ENCODE assay signal across 16 cellular contexts in genomic region chr12:5204831-5205230, GRCh38.
DNase-seq lines count a peak whose midpoint lies in the region; ATAC-seq and TF ChIP-seq lines count a peak whose summit lies in the region.
"Had no signal": no experiment of that assay in that cellular context is flagged by ENCODE, and none has a peak within 500 bp of the region (broad histone marks: within the 10 kb centered on the region; RNA-seq: fewer than 3 reads in every experiment).

No MANE protein-coding gene starts in this region.

- no peak for TF ChIP-seq CTCF in WTC11 (IDR thresholded peaks at IDR 0.05)
- no peak for TF ChIP-seq CTCF in nephron progenitor cell (IDR thresholded peaks at IDR 0.05)

- POLR2A ChIA-PET in WTC11 (lab: Charles Lee), result interaction anchor here (0.6 kb wide), 1 partner anchor 225 kb away, joined by 3 read pairs; no protein-coding TSS in a partner anchor

- no peak overlapping the region for H3K4me3 Mint-ChIP-seq in WTC11
- H3K4me3 Mint-ChIP-seq in nephron progenitor cell, result no peak overlapping the region
- H3K4me3 Mint-ChIP-seq: CD4-positive, CD25-positive, alpha-beta regulatory T cell; CD8-positive, alpha-beta T cell; GM23338 had no signal

- peaks cover 7% of the 10 kb centered on the region; the same call in 1 of the 2 replicates for H3K9me3 Mint-ChIP-seq in WTC11
- H3K9me3 Mint-ChIP-seq in nephron progenitor cell, result no peaks in the 10 kb centered on the region
- H3K9me3 Mint-ChIP-seq: CD8-positive, alpha-beta T cell; GM23338 had no signal

- H3K4me1 Mint-ChIP-seq in WTC11, result peaks cover 44% of the 10 kb centered on the region
- H3K4me1 Mint-ChIP-seq in nephron progenitor cell, result peaks cover 33% of the 10 kb centered on the region
- H3K4me1 Mint-ChIP-seq: CD4-positive, CD25-positive, alpha-beta regulatory T cell had no signal

- CTCF ChIA-PET in WTC11 (lab: Charles Lee), result interaction anchor here (1.1 to 3.4 kb wide), 4 partner anchors 223 to 784 kb away, joined by 3 to 21 read pairs (median 4); no protein-coding TSS in a partner anchor

- H3K36me3 Mint-ChIP-seq in WTC11 (no peaks in the 10 kb centered on the region), nephron progenitor cell (ENCODE audit: low read depth) (peaks cover 5% of the 10 kb centered on the region)
- H3K36me3 Mint-ChIP-seq: CD4-positive, CD25-positive, alpha-beta regulatory T cell; CD8-positive, alpha-beta T cell had no signal

- ATAC-seq in WTC11 (no peak), HG03039 (IDR thresholded peaks at IDR 0.05; ENCODE audit: unreplicated experiment) (no peak), GM19395 (IDR thresholded peaks at IDR 0.05; ENCODE audit: unreplicated experiment) (no peak)
- ATAC-seq: CD8-positive, alpha-beta T cell; GM12878 had no signal

- DNase-seq in WTC11 (ENCODE audit: low spot score) (no peak), iPS-NIHi11 (ENCODE audit: low spot score) (peak; percentile 18), nephron progenitor cell (no peak), NCI-H1048 (lab: John Stamatoyannopoulos, UW) (no peak)
- DNase-seq: Caco-2; CD4-positive, CD25-positive, alpha-beta regulatory T cell; CD8-positive, alpha-beta T cell; DMS79; EL; GDM1; HCEC 1CT had no signal

- TF ChIP-seq EP300 in Ishikawa (IDR thresholded peaks at IDR 0.05; ENCODE audit: borderline replicate concordance), result no peak

- TF ChIP-seq RAD21 in Ishikawa (IDR thresholded peaks at IDR 0.05; ENCODE audit: low read depth), result no peak

- no peak overlapping the region for H3K27ac Mint-ChIP-seq in WTC11
- no peak overlapping the region for H3K27ac Mint-ChIP-seq in nephron progenitor cell
- H3K27ac Mint-ChIP-seq: CD4-positive, CD25-positive, alpha-beta regulatory T cell; CD8-positive, alpha-beta T cell had no signal

- no peaks in the 10 kb centered on the region for H3K27me3 Mint-ChIP-seq in WTC11 (ENCODE audit: low read depth)
- H3K27me3 Mint-ChIP-seq in nephron progenitor cell (ENCODE audit: low read depth, poor library complexity), result peaks cover 8% of the 10 kb centered on the region

TF ChIP-seq in Ishikawa, 13 proteins besides CTCF, POLR2A, EP300 and RAD21:
- no peak for TF ChIP-seq EGR1 (IDR thresholded peaks at IDR 0.05)
- peak; percentile 33; the same call in 1 of the 2 replicates for TF ChIP-seq USF1 (IDR thresholded peaks at IDR 0.05)

TF ChIP-seq in WTC11, 78 proteins besides CTCF, POLR2A, EP300 and RAD21:
- TF ChIP-seq USF1 (CRISPR knock-in tag; IDR thresholded peaks at IDR 0.05) (peak; percentile 75), USF2 (CRISPR knock-in tag; IDR thresholded peaks at IDR 0.05) (peak; percentile 81), AFF4 (CRISPR knock-in tag; IDR thresholded peaks at IDR 0.05; ENCODE audit: borderline replicate concordance) (no peak)
